ENCODE assay signal across 21 cellular contexts in the genomic region with DNA sequence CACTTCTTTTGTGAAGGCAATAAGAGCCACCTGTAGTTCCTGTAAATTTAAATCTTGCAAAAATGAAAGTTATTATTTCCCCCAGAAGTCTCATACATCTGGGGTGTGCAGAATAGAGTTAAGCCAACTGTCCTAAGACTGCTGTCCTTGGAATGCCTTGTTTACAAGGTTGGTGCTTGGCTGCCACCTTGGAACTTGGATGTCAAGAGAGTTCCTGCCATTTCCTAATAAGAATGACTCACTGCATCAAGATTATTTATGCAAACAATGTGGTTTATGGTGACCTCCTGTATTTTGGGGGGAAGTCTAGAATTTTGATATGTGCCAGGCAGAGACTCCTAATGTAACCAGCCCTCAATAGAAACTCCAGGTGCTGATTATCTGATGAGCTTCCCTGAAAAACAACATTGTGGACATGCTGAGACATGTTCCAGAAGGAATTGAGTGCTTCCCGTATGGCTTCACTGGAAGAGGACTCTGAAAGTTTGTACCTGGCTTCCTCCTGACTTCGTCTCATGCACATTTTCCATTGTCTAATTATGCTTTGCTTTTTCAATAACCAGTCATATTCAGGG.
DNase-seq lines count a peak whose midpoint lies in the region; ATAC-seq, FAIRE-seq and TF ChIP-seq lines count a peak whose summit lies in the region.
"Had no signal": no experiment of that assay in that cellular context is flagged by ENCODE, and none has a peak within 500 bp of the region (broad histone marks: within the 10 kb centered on the region; RNA-seq: fewer than 3 reads in every experiment).

No MANE protein-coding gene starts in this region.

- peaks cover 0 to 36% (median 19%) of the 10 kb centered on the region in 10 experiments; a peak in 12 of 20 replicates for H3K4me1 ChIP-seq in BLaER1 treated with 17β-estradiol and CSF1 and Interleukin-3, amounts not matched to agents 10 nM and 100 nM
- no peaks in the 10 kb centered on the region for H3K4me1 ChIP-seq in astrocyte (ENCODE audit: insufficient read depth, low read length)
- no peaks in the 10 kb centered on the region for H3K4me1 ChIP-seq in heart left ventricle
- H3K4me1 ChIP-seq: Peyer's patch had no signal

- no peak overlapping the region for H3K9ac ChIP-seq in BLaER1 treated with 17β-estradiol and CSF1 and Interleukin-3, amounts not matched to agents 10 nM and 100 nM
- H3K9ac ChIP-seq in astrocyte (ENCODE audit: low read length), result no peak overlapping the region
- H3K9ac ChIP-seq: SK-N-SH had no signal

- TF ChIP-seq CTCF in astrocyte (IDR thresholded peaks at IDR 0.05; ENCODE audit: insufficient read depth, low read depth, low read length) (no peak), fibroblast of the aortic adventitia (IDR thresholded peaks at IDR 0.05; ENCODE audit: insufficient read depth, low read length) (no peak), heart left ventricle (IDR thresholded peaks at IDR 0.05) (no peak)

- peaks cover 0 to 15% (median 5%) of the 10 kb centered on the region in 11 experiments; a peak in 8 of 22 replicates for H3K9me3 ChIP-seq in BLaER1 treated with 17β-estradiol and CSF1 and Interleukin-3, amounts not matched to agents 10 nM and 100 nM (replicated peaks in 1 of 11)
- H3K9me3 ChIP-seq in astrocyte (ENCODE audit: insufficient read depth, low read depth, low read length), result no peaks in the 10 kb centered on the region
- peaks cover 0 to 8% (median 0%) of the 10 kb centered on the region in 12 donors for H3K9me3 ChIP-seq in heart left ventricle
- H3K9me3 ChIP-seq: Peyer's patch, SK-N-SH had no signal

- intact Hi-C loops in heart left ventricle (cut with DNase I), result no loop called here

- DNase-seq in HT1080 (ENCODE audit: low read depth) (peak; percentile 23), astrocyte (ENCODE audit: low read depth) (peak; percentile 2), fibroblast of the aortic adventitia (ENCODE audit: low read depth) (peak; percentile 5), DMS 273 (lab: John Stamatoyannopoulos, UW; ENCODE audit: unreplicated experiment) (no peak), heart left ventricle (no peak)
- DNase-seq: GF-D8; H9; IMR-90; Karpas-422; NCI-H1417; NCI-H187; NCI-H69; NK-92 treated with Interleukin-12 subunit alpha and Interleukin-12 subunit beta, amount 100 ng/mL, for 24 hours; Peyer's patch; Right ventricle myocardium superior; SK-N-SH had no signal

- peak overlapping the region; percentile 33 for H2AFZ ChIP-seq in astrocyte (ENCODE audit: low read depth, low read length)

- no peak overlapping the region for H3K4me3 ChIP-seq in BLaER1 treated with 17β-estradiol and CSF1 and Interleukin-3, amounts not matched to agents 10 nM and 100 nM
- H3K4me3 ChIP-seq in astrocyte (ENCODE audit: insufficient read depth, low read depth, low read length), result no peak overlapping the region
- no peak overlapping the region for H3K4me3 ChIP-seq in fibroblast of the aortic adventitia (ENCODE audit: low read depth, low read length)
- H3K4me3 ChIP-seq in heart left ventricle, result no peak overlapping the region
- H3K4me3 ChIP-seq: Peyer's patch had no signal

- no peak overlapping the region for H3K4me3 Mint-ChIP-seq in astrocyte (ENCODE audit: unreplicated experiment)
- H3K4me3 Mint-ChIP-seq: CD14-positive monocyte, H9 had no signal

- no peak for TF ChIP-seq POLR2A in heart left ventricle (IDR thresholded peaks at IDR 0.05)

- H3K36me3 ChIP-seq in BLaER1 treated with 17β-estradiol and CSF1 and Interleukin-3, amounts not matched to agents 10 nM and 100 nM, result no peaks in the 10 kb centered on the region
- no peaks in the 10 kb centered on the region for H3K36me3 ChIP-seq in astrocyte (ENCODE audit: insufficient read depth, low read length)
- H3K36me3 ChIP-seq in heart left ventricle, result no peaks in the 10 kb centered on the region
- H3K36me3 ChIP-seq: Peyer's patch had no signal

- no peaks in the 10 kb centered on the region for H3K27me3 Mint-ChIP-seq in astrocyte (ENCODE audit: low read depth, unreplicated experiment)

- peak overlapping the region in 8 of 11 experiments; percentile 1 to 71 (median 38); a peak in 11 of 22 replicates for H3K4me2 ChIP-seq in BLaER1 treated with 17β-estradiol and CSF1 and Interleukin-3, amounts not matched to agents 10 nM and 100 nM
- H3K4me2 ChIP-seq in astrocyte (ENCODE audit: low read length), result no peak overlapping the region
- H3K4me2 ChIP-seq: SK-N-SH had no signal

- peaks cover 13% of the 10 kb centered on the region for H3K9me3 Mint-ChIP-seq in astrocyte (ENCODE audit: unreplicated experiment)

- H3K27me3 ChIP-seq in BLaER1 treated with 17β-estradiol and CSF1 and Interleukin-3, amounts not matched to agents 10 nM and 100 nM, result no peaks in the 10 kb centered on the region
- H3K27me3 ChIP-seq in astrocyte (ENCODE audit: insufficient read depth, low read length), result peaks cover 3% of the 10 kb centered on the region
- H3K27me3 ChIP-seq in heart left ventricle, result no peaks in the 10 kb centered on the region
- H3K27me3 ChIP-seq: Peyer's patch had no signal

- no peaks in the 10 kb centered on the region for H3K79me2 ChIP-seq in astrocyte (ENCODE audit: insufficient read depth, low read length)

- H4K20me1 ChIP-seq in BLaER1 treated with 17β-estradiol and CSF1 and Interleukin-3, amounts not matched to agents 10 nM and 100 nM, result no peaks in the 10 kb centered on the region
- H4K20me1 ChIP-seq in astrocyte (ENCODE audit: insufficient read depth, low read length), result no peaks in the 10 kb centered on the region

- no peaks in the 10 kb centered on the region for H3K4me1 Mint-ChIP-seq in astrocyte (ENCODE audit: low read depth, unreplicated experiment)
- H3K4me1 Mint-ChIP-seq: CD14-positive monocyte had no signal

- WGBS in heart left ventricle, 4 donors, result 63 to 80% (median 72%) methylated on average over 2 of the region's 2 CpGs

- no peak for FAIRE-seq in astrocyte (lab: Jason Lieb, UNC)
- FAIRE-seq: HTR-8/SVneo had no signal

- no peaks in the 10 kb centered on the region for H3K36me3 Mint-ChIP-seq in astrocyte (ENCODE audit: low read depth, unreplicated experiment)
- H3K36me3 Mint-ChIP-seq: CD14-positive monocyte had no signal

- H3K27ac Mint-ChIP-seq in astrocyte (ENCODE audit: unreplicated experiment), result no peak overlapping the region
- H3K27ac Mint-ChIP-seq: CD14-positive monocyte, H9 had no signal

- ATAC-seq in esophagus mucosa (no peak), heart left ventricle (no peak)

- H3K27ac ChIP-seq in BLaER1 treated with 17β-estradiol and CSF1 and Interleukin-3, amounts not matched to agents 10 nM and 100 nM, result no peak overlapping the region
- no peak overlapping the region for H3K27ac ChIP-seq in astrocyte (ENCODE audit: low read depth, low read length)
- H3K27ac ChIP-seq in heart left ventricle, result no peak overlapping the region
- H3K27ac ChIP-seq: HL-60, Peyer's patch had no signal

Comparison
In these comparisons a context has a peak if more than half of its experiments do, and no peak if none do; other contexts are left out.
1. DNase-seq: peak in HT1080 (single experiment), astrocyte (single experiment) and fibroblast of the aortic adventitia (single experiment); none in DMS 273 (single experiment) and heart left ventricle (0 of 5).